Comparison of ENCODE assay signal across 22 cellular contexts in the genomic region with DNA sequence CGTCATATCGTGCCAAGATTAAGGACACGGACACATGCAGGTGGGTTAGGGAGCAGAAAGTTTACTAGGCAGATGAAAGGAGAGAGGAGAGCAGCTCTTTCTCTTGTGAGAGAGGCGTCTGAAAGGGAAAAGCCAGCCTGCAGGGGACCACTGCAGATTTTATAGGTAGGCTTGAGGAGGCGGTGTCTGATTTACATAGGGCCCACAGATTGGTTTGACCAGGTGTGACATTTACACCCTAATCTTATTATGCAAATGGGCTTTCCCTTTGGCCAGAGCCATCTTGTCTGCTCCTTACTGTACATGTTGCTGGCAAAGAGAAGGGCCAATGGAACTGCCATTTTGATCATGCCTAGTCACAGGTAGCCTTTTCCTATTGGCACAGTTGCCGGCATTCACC.
DNase-seq lines count a peak whose midpoint lies in the region; ATAC-seq and TF ChIP-seq lines count a peak whose summit lies in the region.
"Had no signal": no experiment of that assay in that cellular context is flagged by ENCODE, and none has a peak within 500 bp of the region (broad histone marks: within the 10 kb centered on the region; RNA-seq: fewer than 3 reads in every experiment).

No MANE protein-coding gene starts in this region.

- H2BK12ac ChIP-seq in neuronal stem cell (ENCODE audit: low read length), result peak overlapping the region; percentile 63

- H3K9me3 ChIP-seq in Caco-2 (no peaks in the 10 kb centered on the region), neuronal stem cell (replicated peaks in 1 of 2; ENCODE audit: control insufficient read depth in 2 of 2, insufficient read depth in 1 of 2, low read depth in 1 of 2, low read length in 2 of 2) (no peaks in the 10 kb centered on the region), tibial nerve (no peaks in the 10 kb centered on the region)
- H3K9me3 ChIP-seq: MG63 had no signal

- no TSS peak for BruUV-seq in Caco-2 (replicated peaks; lab: Mats Ljungman, UMichigan)

- H3K23ac ChIP-seq in neuronal stem cell (ENCODE audit: low read depth, low read length, poor library complexity), result no peak overlapping the region

- H3K9me3 Mint-ChIP-seq in Caco-2 (ENCODE audit: unreplicated experiment) (peaks cover 10% of the 10 kb centered on the region), WTC11 (peaks cover 22% of the 10 kb centered on the region)
- H3K9me3 Mint-ChIP-seq in activated T-helper 2 cell treated with anti-CD3 and anti-CD28 coated beads, Interferon-gamma antibody, Interleukin-2, Interleukin-4, amounts not matched to agents 10 μg/mL and 5 μg/mL and 100 μg/mL, durations not matched to agents 14 hours and 24 hours and 36 hours, result peaks cover 19% of the 10 kb centered on the region

- H3K4me1 ChIP-seq in Caco-2 (peaks cover 15% of the 10 kb centered on the region), neuronal stem cell (ENCODE audit: control insufficient read depth in 2 of 2, insufficient read depth in 1 of 2, low read depth in 1 of 2, low read length in 2 of 2) (peaks cover 2 to 11% of the 10 kb centered on the region in 2 donors), tibial nerve (no peaks in the 10 kb centered on the region)

- H4K91ac ChIP-seq in neuronal stem cell (ENCODE audit: low read depth, low read length, poor library complexity), result no peak overlapping the region

- no peaks in the 10 kb centered on the region for H3K27me3 Mint-ChIP-seq in Caco-2 (ENCODE audit: insufficient read depth, unreplicated experiment)
- peaks cover 3% of the 10 kb centered on the region for H3K27me3 Mint-ChIP-seq in WTC11 (ENCODE audit: low read depth)
- H3K27me3 Mint-ChIP-seq in activated T-helper 2 cell treated with anti-CD3 and anti-CD28 coated beads, Interferon-gamma antibody, Interleukin-2, Interleukin-4, amounts not matched to agents 10 μg/mL and 5 μg/mL and 100 μg/mL, durations not matched to agents 14 hours and 24 hours and 36 hours (ENCODE audit: low read depth), result no peaks in the 10 kb centered on the region
- H3K27me3 Mint-ChIP-seq: T-cell had no signal

- H3K4me3 Mint-ChIP-seq in Caco-2 (ENCODE audit: unreplicated experiment) (no peak overlapping the region), WTC11 (no peak overlapping the region)
- no peak overlapping the region for H3K4me3 Mint-ChIP-seq in activated T-helper 2 cell treated with anti-CD3 and anti-CD28 coated beads, Interferon-gamma antibody, Interleukin-2, Interleukin-4, amounts not matched to agents 10 μg/mL and 5 μg/mL and 100 μg/mL, durations not matched to agents 14 hours and 24 hours and 36 hours (ENCODE audit: low read depth)
- H3K4me3 Mint-ChIP-seq: CD14-positive monocyte, H9, T-cell had no signal

- no peak for TF ChIP-seq RAD21 in Ishikawa (IDR thresholded peaks at IDR 0.05; ENCODE audit: low read depth)

- H3K27me3 ChIP-seq in Caco-2 (replicated peaks; ENCODE audit: control insufficient read depth, insufficient read depth, low read length), result no peaks in the 10 kb centered on the region
- no peaks in the 10 kb centered on the region for H3K27me3 ChIP-seq in neuronal stem cell (ENCODE audit: control insufficient read depth in 3 of 3, insufficient read depth in 3 of 3, low read depth in 1 of 3, low read length in 3 of 3)
- no peaks in the 10 kb centered on the region for H3K27me3 ChIP-seq in tibial nerve
- H3K27me3 ChIP-seq: MG63 had no signal

- H3K18ac ChIP-seq in neuronal stem cell (ENCODE audit: low read length), result no peak overlapping the region

- no peak overlapping the region for H3K4ac ChIP-seq in neuronal stem cell (ENCODE audit: low read length)

- CTCF ChIA-PET in Caco-2 (lab: Charles Lee), result no interaction called here
- CTCF ChIA-PET in WTC11 (lab: Charles Lee), result no interaction called here

- H3K4me3 ChIP-seq in Caco-2 (ENCODE audit: low read depth, low read length), result no peak overlapping the region
- H3K4me3 ChIP-seq in neuronal stem cell (ENCODE audit: low read length in 2 of 2), result no peak overlapping the region
- no peak overlapping the region for H3K4me3 ChIP-seq in tibial nerve
- H3K4me3 ChIP-seq: MG63 had no signal

- no peak overlapping the region for H3K14ac ChIP-seq in neuronal stem cell (ENCODE audit: low read length)

- no peak overlapping the region for H2BK5ac ChIP-seq in neuronal stem cell (ENCODE audit: low read length)

- no peak overlapping the region for H4K8ac ChIP-seq in neuronal stem cell (ENCODE audit: low read depth, low read length)

- H2BK120ac ChIP-seq in neuronal stem cell (ENCODE audit: low read depth, low read length), result no peak overlapping the region

- H3K36me3 Mint-ChIP-seq in Caco-2 (ENCODE audit: insufficient read depth, unreplicated experiment) (peaks cover 4% of the 10 kb centered on the region), WTC11 (peaks cover 8% of the 10 kb centered on the region)
- H3K36me3 Mint-ChIP-seq in activated T-helper 2 cell treated with anti-CD3 and anti-CD28 coated beads, Interferon-gamma antibody, Interleukin-2, Interleukin-4, amounts not matched to agents 10 μg/mL and 5 μg/mL and 100 μg/mL, durations not matched to agents 14 hours and 24 hours and 36 hours (ENCODE audit: low read depth), result no peaks in the 10 kb centered on the region
- H3K36me3 Mint-ChIP-seq: T-cell had no signal

- no peak overlapping the region for H3K4me2 ChIP-seq in neuronal stem cell (ENCODE audit: insufficient read depth, low read length, poor library complexity, severe bottlenecking)

- POLR2A ChIA-PET in Caco-2 (lab: Charles Lee), result no interaction called here
- POLR2A ChIA-PET in WTC11 (lab: Charles Lee), result no interaction called here

- WGBS in neuronal stem cell (ENCODE audit: extremely low coverage in 2 of 2, insufficient read length in 2 of 2, insufficient replicate concordance in 1 of 2), 2 donors, result no CpG with 5 or more reads among the region's 6 CpGs
- WGBS in tibial nerve, 2 donors, result 91 to 92% methylated on average over 6 of the region's 6 CpGs

- TF ChIP-seq POLR2A in tibial nerve (IDR thresholded peaks at IDR 0.05), result no peak

- peak; percentile 20 to 43 for DNase-seq in Caco-2
- no peak for DNase-seq in WTC11 (ENCODE audit: low spot score)
- DNase-seq in neuronal stem cell (ENCODE audit: low spot score), result no peak
- DNase-seq in tibial nerve (ENCODE audit: low spot score in 2 of 2), result no peak
- DNase-seq in ACHN, result no peak
- DNase-seq in activated T-helper 2 cell treated with anti-CD3 and anti-CD28 coated beads, Interferon-gamma antibody, Interleukin-2, Interleukin-4, amounts not matched to agents 10 μg/mL and 5 μg/mL and 100 μg/mL, durations not matched to agents 14 hours and 24 hours and 36 hours (ENCODE audit: low spot score), result no peak
- DNase-seq: AML-193, DMS79 treated with DMSO at 0.1 percent for 48 hours, H9, Kasumi-1, MG63, NCI-H1092, NCI-H1694 treated with DMSO at 0.1 percent for 48 hours, NCI-H345, NCI-H524 treated with DMSO at 0.1 percent for 48 hours, PC-3, RPMI8226, SHP77 treated with DMSO at 0.1 percent for 48 hours, T-cell had no signal

- ATAC-seq in WTC11, result no peak; the same call in 1 of the 2 replicates
- ATAC-seq: PC-3, SK-N-SH treated with all-trans-retinoic acid at 6 μM for 48 hours, T-cell had no signal

- TF ChIP-seq CTCF in Caco-2 (IDR thresholded peaks at IDR 0.05; ENCODE audit: insufficient read depth in 1 of 2, low read depth in 1 of 2, low read length in 1 of 2, severe bottlenecking in 1 of 2, unreplicated experiment in 1 of 2) (no peak), WTC11 (IDR thresholded peaks at IDR 0.05) (no peak), tibial nerve (IDR thresholded peaks at IDR 0.05) (no peak)

- H3K4me1 Mint-ChIP-seq in Caco-2 (ENCODE audit: low read depth, unreplicated experiment), result peaks cover 28% of the 10 kb centered on the region
- H3K4me1 Mint-ChIP-seq in WTC11, result peaks cover 4% of the 10 kb centered on the region
- H3K4me1 Mint-ChIP-seq in activated T-helper 2 cell treated with anti-CD3 and anti-CD28 coated beads, Interferon-gamma antibody, Interleukin-2, Interleukin-4, amounts not matched to agents 10 μg/mL and 5 μg/mL and 100 μg/mL, durations not matched to agents 14 hours and 24 hours and 36 hours (ENCODE audit: low read depth), result no peaks in the 10 kb centered on the region
- H3K4me1 Mint-ChIP-seq: T-cell had no signal

- H2AFZ ChIP-seq in neuronal stem cell (ENCODE audit: low read length), result no peak overlapping the region

- no peaks in the 10 kb centered on the region for H3K36me3 ChIP-seq in Caco-2 (ENCODE audit: control insufficient read depth, insufficient read depth, low read length)
- H3K36me3 ChIP-seq in neuronal stem cell (replicated peaks in 1 of 2; ENCODE audit: control insufficient read depth in 2 of 2, insufficient read depth in 2 of 2, low read length in 2 of 2), result no peaks in the 10 kb centered on the region
- H3K36me3 ChIP-seq in tibial nerve, result no peaks in the 10 kb centered on the region
- H3K36me3 ChIP-seq: MG63 had no signal

- no peak overlapping the region for H3K9ac ChIP-seq in neuronal stem cell (ENCODE audit: low read depth, low read length, poor library complexity)

- TF ChIP-seq EP300 in Ishikawa (IDR thresholded peaks at IDR 0.05; ENCODE audit: borderline replicate concordance) (no peak), tibial nerve (IDR thresholded peaks at IDR 0.05) (no peak)

- H3K27ac Mint-ChIP-seq in Caco-2 (ENCODE audit: unreplicated experiment) (no peak overlapping the region), WTC11 (peak overlapping the region; percentile 14; the same call in 1 of the 2 replicates)
- H3K27ac Mint-ChIP-seq in activated T-helper 2 cell treated with anti-CD3 and anti-CD28 coated beads, Interferon-gamma antibody, Interleukin-2, Interleukin-4, amounts not matched to agents 10 μg/mL and 5 μg/mL and 100 μg/mL, durations not matched to agents 14 hours and 24 hours and 36 hours, result no peak overlapping the region
- H3K27ac Mint-ChIP-seq: H9, T-cell had no signal

- H2BK15ac ChIP-seq in neuronal stem cell (ENCODE audit: low read length), result no peak overlapping the region

- H2AK5ac ChIP-seq in neuronal stem cell (ENCODE audit: low read depth, low read length), result no peak overlapping the region

- in situ Hi-C loops in ACHN (cut with HindIII; ENCODE audit: low pct_ligation_motif_present, low pct_unique_long_range_greater_than_20kb, low sequenced_read_pairs), result no loop called here

- H3K27ac ChIP-seq in neuronal stem cell (replicated peaks; ENCODE audit: low read length) (no peak overlapping the region), tibial nerve (no peak overlapping the region)

- H3K79me1 ChIP-seq in neuronal stem cell (ENCODE audit: low read depth, low read length), result no peaks in the 10 kb centered on the region

- intact Hi-C loops in Caco-2 (cut with micrococcal nuclease; ENCODE audit: unreplicated experiment), result loop anchor here (5.0 kb wide), 1 partner anchor 41 kb away; no protein-coding TSS in a partner anchor
- intact Hi-C loops in activated T-helper 2 cell treated with anti-CD3 and anti-CD28 coated beads, Interferon-gamma antibody, Interleukin-2, Interleukin-4, amounts not matched to agents 10 μg/mL and 5 μg/mL and 100 μg/mL, durations not matched to agents 14 hours and 24 hours and 36 hours (cut with micrococcal nuclease), result no loop called here

TF ChIP-seq in Ishikawa, 13 proteins besides CTCF, POLR2A, EP300 and RAD21:
- TF ChIP-seq YY1 (IDR thresholded peaks at IDR 0.05; ENCODE audit: low read depth), result 0 out of 2 replicates have a peak, but pooled peaks have one; percentile 34
- no peak for TF ChIP-seq CREB1 (IDR thresholded peaks at IDR 0.05; ENCODE audit: low read depth)

TF ChIP-seq in WTC11, 78 proteins besides CTCF, POLR2A, EP300 and RAD21 (continues in another document):
- no peak for TF ChIP-seq ZNF121 (CRISPR knock-in tag; IDR thresholded peaks at IDR 0.05)

Comparison
In these comparisons a context has a peak if more than half of its experiments do, and no peak if none do; other contexts are left out.
1. DNase-seq: peak in Caco-2 (2 of 2); none in WTC11 (single experiment), neuronal stem cell (single experiment), tibial nerve (0 of 2), ACHN (single experiment) and activated T-helper 2 cell treated with anti-CD3 and anti-CD28 coated beads, Interferon-gamma antibody, Interleukin-2, Interleukin-4, amounts not matched to agents 10 μg/mL and 5 μg/mL and 100 μg/mL, durations not matched to agents 14 hours and 24 hours and 36 hours (single experiment).